1 cellular context compared by ENCODE assay signal in the genomic region with DNA sequence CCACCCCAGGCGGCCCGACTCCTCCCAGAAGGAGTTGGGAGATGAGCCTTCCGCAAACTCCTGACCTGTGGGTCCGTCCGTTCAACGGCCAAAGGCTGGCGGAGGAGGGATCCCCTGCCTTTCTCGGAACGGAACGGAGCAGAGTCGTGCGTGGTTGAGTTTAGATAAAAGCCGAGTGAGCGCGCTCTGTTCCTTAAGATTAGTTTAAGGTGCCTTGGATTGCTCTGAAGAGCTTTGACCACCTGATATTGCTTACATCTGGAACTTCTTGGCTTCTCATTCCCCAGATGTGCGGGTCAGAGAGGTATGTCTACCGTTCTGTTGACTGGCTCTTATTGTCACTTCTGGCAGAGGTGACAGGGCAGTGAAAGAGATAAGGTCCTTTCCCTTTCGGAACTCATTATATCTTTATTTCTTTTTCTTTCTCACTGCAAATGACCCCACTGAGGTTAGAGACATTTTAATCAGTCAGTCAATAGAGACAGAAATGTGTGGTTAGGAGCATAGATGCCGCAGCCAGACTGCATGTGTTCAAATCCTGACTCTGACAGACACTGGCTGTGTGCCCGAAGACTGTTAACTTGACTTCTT.
TF ChIP-seq lines count a peak whose summit lies in the region.

A gene with protein sequence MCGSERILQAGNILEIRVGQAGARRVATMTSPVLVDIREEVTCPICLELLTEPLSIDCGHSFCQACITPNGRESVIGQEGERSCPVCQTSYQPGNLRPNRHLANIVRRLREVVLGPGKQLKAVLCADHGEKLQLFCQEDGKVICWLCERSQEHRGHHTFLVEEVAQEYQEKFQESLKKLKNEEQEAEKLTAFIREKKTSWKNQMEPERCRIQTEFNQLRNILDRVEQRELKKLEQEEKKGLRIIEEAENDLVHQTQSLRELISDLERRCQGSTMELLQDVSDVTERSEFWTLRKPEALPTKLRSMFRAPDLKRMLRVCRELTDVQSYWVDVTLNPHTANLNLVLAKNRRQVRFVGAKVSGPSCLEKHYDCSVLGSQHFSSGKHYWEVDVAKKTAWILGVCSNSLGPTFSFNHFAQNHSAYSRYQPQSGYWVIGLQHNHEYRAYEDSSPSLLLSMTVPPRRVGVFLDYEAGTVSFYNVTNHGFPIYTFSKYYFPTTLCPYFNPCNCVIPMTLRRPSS (plus strand): TSS at position 27 of the 591 bp plus-strand sequence. CDS start 261 bp downstream, at position 288.

TF ChIP-seq in K562, 482 proteins besides CTCF, POLR2A, EP300 and RAD21 (continues in another document):
- TF ChIP-seq, protein P1, sequence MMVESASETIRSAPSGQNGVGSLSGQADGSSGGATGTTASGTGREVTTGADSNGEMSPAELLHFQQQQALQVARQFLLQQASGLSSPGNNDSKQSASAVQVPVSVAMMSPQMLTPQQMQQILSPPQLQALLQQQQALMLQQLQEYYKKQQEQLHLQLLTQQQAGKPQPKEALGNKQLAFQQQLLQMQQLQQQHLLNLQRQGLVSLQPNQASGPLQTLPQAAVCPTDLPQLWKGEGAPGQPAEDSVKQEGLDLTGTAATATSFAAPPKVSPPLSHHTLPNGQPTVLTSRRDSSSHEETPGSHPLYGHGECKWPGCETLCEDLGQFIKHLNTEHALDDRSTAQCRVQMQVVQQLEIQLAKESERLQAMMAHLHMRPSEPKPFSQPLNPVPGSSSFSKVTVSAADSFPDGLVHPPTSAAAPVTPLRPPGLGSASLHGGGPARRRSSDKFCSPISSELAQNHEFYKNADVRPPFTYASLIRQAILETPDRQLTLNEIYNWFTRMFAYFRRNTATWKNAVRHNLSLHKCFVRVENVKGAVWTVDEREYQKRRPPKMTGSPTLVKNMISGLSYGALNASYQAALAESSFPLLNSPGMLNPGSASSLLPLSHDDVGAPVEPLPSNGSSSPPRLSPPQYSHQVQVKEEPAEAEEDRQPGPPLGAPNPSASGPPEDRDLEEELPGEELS (CRISPR knock-in tag; IDR thresholded peaks at IDR 0.05; ENCODE audit: borderline replicate concordance): no peak
- TF ChIP-seq ZSCAN29 (IDR thresholded peaks at IDR 0.05): 0 out of 2 replicates have a peak, but pooled peaks have one; percentile 49
- no peak for TF ChIP-seq FOXJ2 (tag; IDR thresholded peaks at IDR 0.05)
- peak; percentile 94 for TF ChIP-seq ARID1B (IDR thresholded peaks at IDR 0.05)
- TF ChIP-seq HLTF (IDR thresholded peaks at IDR 0.05): peak; percentile 76; the same call in 1 of the 2 replicates
- TF ChIP-seq ZSCAN32 (CRISPR knock-in tag; IDR thresholded peaks at IDR 0.05): no peak
- no peak for TF ChIP-seq HNRNPUL1 (IDR thresholded peaks at IDR 0.05; ENCODE audit: low read length)
- TF ChIP-seq, protein P2, sequence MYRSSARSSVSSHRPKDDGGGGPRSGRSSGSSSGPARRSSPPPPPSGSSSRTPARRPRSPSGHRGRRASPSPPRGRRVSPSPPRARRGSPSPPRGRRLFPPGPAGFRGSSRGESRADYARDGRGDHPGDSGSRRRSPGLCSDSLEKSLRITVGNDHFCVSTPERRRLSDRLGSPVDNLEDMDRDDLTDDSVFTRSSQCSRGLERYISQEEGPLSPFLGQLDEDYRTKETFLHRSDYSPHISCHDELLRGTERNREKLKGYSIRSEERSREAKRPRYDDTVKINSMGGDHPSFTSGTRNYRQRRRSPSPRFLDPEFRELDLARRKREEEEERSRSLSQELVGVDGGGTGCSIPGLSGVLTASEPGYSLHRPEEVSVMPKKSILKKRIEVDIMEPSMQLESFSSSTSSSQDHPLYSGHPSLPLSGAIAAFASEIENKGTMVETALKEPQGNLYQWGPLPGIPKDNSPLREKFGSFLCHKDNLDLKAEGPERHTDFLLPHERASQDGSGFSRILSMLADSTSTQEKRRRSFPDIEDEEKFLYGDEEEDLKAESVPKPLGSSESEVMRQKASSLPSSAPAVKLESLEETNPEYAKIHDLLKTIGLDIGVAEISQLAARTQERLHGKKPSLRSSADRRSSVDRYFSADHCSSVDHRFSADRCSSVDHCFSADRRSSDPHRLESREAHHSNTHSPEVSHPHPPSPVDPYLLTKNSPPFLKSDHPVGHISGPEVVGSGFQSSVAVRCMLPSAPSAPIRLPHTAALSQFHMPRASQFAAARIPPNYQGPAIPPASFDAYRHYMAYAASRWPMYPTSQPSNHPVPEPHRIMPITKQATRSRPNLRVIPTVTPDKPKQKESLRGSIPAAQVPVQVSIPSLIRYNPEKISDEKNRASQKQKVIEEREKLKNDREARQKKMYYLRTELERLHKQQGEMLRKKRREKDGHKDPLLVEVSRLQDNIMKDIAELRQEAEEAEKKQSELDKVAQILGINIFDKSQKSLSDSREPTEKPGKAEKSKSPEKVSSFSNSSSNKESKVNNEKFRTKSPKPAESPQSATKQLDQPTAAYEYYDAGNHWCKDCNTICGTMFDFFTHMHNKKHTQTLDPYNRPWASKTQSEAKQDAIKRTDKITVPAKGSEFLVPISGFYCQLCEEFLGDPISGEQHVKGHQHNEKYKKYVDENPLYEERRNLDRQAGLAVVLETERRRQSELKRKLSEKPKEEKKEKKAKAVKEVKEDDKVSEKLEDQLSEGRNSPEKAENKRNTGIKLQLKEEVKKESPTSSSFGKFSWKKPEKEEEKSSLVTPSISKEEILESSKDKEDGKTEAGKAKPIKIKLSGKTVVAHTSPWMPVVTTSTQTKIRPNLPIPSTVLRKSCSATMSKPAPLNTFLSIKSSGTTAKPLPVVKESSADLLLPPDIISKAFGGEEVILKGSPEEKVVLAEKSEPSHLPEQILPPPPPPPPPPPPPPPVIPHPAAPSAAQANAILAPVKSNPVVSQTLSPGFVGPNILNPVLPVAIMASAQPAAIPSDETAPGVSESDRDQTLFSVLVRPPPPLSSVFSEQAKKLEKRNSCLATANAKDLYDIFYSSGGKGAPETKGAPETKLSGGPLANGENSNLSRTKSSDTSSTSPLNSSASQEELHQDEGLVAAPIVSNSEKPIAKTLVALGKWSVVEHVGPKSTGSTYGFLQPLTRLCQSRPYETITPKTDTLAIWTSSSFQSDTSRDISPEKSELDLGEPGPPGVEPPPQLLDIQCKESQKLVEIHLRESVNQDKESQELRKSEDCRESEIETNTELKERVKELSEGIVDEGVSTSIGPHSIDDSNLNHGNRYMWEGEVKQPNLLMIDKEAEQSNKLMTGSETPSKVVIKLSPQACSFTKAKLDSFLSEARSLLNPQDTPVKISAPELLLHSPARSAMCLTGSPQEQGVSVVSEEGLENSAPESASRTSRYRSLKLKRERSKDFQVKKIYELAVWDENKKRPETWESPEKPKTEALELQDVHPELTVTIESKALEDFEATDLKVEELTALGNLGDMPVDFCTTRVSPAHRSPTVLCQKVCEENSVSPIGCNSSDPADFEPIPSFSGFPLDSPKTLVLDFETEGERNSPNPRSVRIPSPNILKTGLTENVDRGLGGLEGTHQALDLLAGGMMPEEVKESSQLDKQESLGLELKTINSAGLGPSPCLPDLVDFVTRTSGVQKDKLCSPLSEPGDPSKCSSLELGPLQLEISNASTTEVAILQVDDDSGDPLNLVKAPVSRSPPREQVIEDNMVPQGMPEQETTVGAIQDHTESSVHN (IDR thresholded peaks at IDR 0.05; ENCODE audit: borderline replicate concordance in 1 of 2, low read depth in 1 of 2): no peak
- TF ChIP-seq ZNF780A (CRISPR knock-in tag; IDR thresholded peaks at IDR 0.05): no peak
- no peak for TF ChIP-seq SIRT6 (IDR thresholded peaks at IDR 0.05; ENCODE audit: low read depth, low read length)
- TF ChIP-seq ZNF274 (IDR thresholded peaks at IDR 0.05; ENCODE audit: borderline replicate concordance, low read depth, low read length): peak; percentile 51; the same call in 1 of the 2 replicates
- TF ChIP-seq, protein P3, sequence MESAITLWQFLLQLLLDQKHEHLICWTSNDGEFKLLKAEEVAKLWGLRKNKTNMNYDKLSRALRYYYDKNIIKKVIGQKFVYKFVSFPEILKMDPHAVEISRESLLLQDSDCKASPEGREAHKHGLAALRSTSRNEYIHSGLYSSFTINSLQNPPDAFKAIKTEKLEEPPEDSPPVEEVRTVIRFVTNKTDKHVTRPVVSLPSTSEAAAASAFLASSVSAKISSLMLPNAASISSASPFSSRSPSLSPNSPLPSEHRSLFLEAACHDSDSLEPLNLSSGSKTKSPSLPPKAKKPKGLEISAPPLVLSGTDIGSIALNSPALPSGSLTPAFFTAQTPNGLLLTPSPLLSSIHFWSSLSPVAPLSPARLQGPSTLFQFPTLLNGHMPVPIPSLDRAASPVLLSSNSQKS (CRISPR knock-in tag; IDR thresholded peaks at IDR 0.05): no peak
- no peak for TF ChIP-seq SRSF7 (optimal IDR thresholded peaks at IDR 0.05; ENCODE audit: low read depth, low read length)
- no peak for TF ChIP-seq RFX5 (IDR thresholded peaks at IDR 0.05; ENCODE audit: low read depth, low read length)
- peak; percentile 99 for TF ChIP-seq CBFA2T3 (IDR thresholded peaks at IDR 0.05)
- TF ChIP-seq CBX3 (IDR thresholded peaks at IDR 0.05; ENCODE audit: borderline replicate concordance in 1 of 2, low read length in 2 of 2): no peak; a peak in 1 of 3 replicates
- TF ChIP-seq, protein P4, sequence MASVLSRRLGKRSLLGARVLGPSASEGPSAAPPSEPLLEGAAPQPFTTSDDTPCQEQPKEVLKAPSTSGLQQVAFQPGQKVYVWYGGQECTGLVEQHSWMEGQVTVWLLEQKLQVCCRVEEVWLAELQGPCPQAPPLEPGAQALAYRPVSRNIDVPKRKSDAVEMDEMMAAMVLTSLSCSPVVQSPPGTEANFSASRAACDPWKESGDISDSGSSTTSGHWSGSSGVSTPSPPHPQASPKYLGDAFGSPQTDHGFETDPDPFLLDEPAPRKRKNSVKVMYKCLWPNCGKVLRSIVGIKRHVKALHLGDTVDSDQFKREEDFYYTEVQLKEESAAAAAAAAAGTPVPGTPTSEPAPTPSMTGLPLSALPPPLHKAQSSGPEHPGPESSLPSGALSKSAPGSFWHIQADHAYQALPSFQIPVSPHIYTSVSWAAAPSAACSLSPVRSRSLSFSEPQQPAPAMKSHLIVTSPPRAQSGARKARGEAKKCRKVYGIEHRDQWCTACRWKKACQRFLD (CRISPR knock-in tag; IDR thresholded peaks at IDR 0.05): peak; percentile 31; the same call in 1 of the 2 replicates
- TF ChIP-seq, protein P5, sequence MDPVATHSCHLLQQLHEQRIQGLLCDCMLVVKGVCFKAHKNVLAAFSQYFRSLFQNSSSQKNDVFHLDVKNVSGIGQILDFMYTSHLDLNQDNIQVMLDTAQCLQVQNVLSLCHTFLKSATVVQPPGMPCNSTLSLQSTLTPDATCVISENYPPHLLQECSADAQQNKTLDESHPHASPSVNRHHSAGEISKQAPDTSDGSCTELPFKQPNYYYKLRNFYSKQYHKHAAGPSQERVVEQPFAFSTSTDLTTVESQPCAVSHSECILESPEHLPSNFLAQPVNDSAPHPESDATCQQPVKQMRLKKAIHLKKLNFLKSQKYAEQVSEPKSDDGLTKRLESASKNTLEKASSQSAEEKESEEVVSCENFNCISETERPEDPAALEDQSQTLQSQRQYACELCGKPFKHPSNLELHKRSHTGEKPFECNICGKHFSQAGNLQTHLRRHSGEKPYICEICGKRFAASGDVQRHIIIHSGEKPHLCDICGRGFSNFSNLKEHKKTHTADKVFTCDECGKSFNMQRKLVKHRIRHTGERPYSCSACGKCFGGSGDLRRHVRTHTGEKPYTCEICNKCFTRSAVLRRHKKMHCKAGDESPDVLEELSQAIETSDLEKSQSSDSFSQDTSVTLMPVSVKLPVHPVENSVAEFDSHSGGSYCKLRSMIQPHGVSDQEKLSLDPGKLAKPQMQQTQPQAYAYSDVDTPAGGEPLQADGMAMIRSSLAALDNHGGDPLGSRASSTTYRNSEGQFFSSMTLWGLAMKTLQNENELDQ (CRISPR knock-in tag; IDR thresholded peaks at IDR 0.05; ENCODE audit: borderline replicate concordance): no peak
- TF ChIP-seq, protein P6, sequence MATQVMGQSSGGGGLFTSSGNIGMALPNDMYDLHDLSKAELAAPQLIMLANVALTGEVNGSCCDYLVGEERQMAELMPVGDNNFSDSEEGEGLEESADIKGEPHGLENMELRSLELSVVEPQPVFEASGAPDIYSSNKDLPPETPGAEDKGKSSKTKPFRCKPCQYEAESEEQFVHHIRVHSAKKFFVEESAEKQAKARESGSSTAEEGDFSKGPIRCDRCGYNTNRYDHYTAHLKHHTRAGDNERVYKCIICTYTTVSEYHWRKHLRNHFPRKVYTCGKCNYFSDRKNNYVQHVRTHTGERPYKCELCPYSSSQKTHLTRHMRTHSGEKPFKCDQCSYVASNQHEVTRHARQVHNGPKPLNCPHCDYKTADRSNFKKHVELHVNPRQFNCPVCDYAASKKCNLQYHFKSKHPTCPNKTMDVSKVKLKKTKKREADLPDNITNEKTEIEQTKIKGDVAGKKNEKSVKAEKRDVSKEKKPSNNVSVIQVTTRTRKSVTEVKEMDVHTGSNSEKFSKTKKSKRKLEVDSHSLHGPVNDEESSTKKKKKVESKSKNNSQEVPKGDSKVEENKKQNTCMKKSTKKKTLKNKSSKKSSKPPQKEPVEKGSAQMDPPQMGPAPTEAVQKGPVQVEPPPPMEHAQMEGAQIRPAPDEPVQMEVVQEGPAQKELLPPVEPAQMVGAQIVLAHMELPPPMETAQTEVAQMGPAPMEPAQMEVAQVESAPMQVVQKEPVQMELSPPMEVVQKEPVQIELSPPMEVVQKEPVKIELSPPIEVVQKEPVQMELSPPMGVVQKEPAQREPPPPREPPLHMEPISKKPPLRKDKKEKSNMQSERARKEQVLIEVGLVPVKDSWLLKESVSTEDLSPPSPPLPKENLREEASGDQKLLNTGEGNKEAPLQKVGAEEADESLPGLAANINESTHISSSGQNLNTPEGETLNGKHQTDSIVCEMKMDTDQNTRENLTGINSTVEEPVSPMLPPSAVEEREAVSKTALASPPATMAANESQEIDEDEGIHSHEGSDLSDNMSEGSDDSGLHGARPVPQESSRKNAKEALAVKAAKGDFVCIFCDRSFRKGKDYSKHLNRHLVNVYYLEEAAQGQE (CRISPR knock-in tag; IDR thresholded peaks at IDR 0.05; ENCODE audit: low read depth): no peak
- TF ChIP-seq FIP1L1 (IDR thresholded peaks at IDR 0.05; ENCODE audit: low read depth, low read length, poor library complexity, severe bottlenecking): no peak
- TF ChIP-seq, protein P7, sequence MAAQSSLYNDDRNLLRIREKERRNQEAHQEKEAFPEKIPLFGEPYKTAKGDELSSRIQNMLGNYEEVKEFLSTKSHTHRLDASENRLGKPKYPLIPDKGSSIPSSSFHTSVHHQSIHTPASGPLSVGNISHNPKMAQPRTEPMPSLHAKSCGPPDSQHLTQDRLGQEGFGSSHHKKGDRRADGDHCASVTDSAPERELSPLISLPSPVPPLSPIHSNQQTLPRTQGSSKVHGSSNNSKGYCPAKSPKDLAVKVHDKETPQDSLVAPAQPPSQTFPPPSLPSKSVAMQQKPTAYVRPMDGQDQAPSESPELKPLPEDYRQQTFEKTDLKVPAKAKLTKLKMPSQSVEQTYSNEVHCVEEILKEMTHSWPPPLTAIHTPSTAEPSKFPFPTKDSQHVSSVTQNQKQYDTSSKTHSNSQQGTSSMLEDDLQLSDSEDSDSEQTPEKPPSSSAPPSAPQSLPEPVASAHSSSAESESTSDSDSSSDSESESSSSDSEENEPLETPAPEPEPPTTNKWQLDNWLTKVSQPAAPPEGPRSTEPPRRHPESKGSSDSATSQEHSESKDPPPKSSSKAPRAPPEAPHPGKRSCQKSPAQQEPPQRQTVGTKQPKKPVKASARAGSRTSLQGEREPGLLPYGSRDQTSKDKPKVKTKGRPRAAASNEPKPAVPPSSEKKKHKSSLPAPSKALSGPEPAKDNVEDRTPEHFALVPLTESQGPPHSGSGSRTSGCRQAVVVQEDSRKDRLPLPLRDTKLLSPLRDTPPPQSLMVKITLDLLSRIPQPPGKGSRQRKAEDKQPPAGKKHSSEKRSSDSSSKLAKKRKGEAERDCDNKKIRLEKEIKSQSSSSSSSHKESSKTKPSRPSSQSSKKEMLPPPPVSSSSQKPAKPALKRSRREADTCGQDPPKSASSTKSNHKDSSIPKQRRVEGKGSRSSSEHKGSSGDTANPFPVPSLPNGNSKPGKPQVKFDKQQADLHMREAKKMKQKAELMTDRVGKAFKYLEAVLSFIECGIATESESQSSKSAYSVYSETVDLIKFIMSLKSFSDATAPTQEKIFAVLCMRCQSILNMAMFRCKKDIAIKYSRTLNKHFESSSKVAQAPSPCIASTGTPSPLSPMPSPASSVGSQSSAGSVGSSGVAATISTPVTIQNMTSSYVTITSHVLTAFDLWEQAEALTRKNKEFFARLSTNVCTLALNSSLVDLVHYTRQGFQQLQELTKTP (IDR thresholded peaks at IDR 0.05; ENCODE audit: low read depth in 1 of 2, partially characterized antibody in 2 of 2): peak; percentile 35 to 62
- no peak for TF ChIP-seq JUNB (CRISPR knock-in tag; conservative IDR thresholded peaks at IDR 0.05)
- TF ChIP-seq BCOR (IDR thresholded peaks at IDR 0.05): peak; percentile 88
- TF ChIP-seq NFE2 (IDR thresholded peaks at IDR 0.05; ENCODE audit: low read depth): no peak
